12 cellular contexts compared by ENCODE assay signal in genomic region chr2:96409543-96410184, GRCh38.
DNase-seq lines count a peak whose midpoint lies in the region; ATAC-seq and TF ChIP-seq lines count a peak whose summit lies in the region.
"Had no signal": no experiment of that assay in that cellular context is flagged by ENCODE, and none has a peak within 500 bp of the region (broad histone marks: within the 10 kb centered on the region; RNA-seq: fewer than 3 reads in every experiment).

No MANE protein-coding gene starts in this region.

- H3K9me2 ChIP-seq in PC-9 (ENCODE audit: insufficient read depth) = no peaks in the 10 kb centered on the region

- H3K27ac ChIP-seq in PC-9 = peak overlapping the region; percentile 35; the same call in 1 of the 2 replicates
- H3K27ac ChIP-seq in spleen = peak overlapping the region in 2 of 8 donors; percentile 7 to 38
- H3K27ac ChIP-seq: foreskin keratinocyte, WERI-Rb-1 had no signal

- H3K36me3 ChIP-seq in PC-9 (ENCODE audit: low read depth) (no peaks in the 10 kb centered on the region), spleen (no peaks in the 10 kb centered on the region)
- H3K36me3 ChIP-seq: WERI-Rb-1 had no signal

- H2AFZ ChIP-seq in PC-9 = no peak overlapping the region

- H3K79me2 ChIP-seq in PC-9 (ENCODE audit: low read depth) = no peaks in the 10 kb centered on the region

- intact Hi-C loops in PC-9 (cut with micrococcal nuclease; ENCODE audit: unreplicated experiment) = loop anchor here (1.0 kb wide), 1 partner anchor 19 kb away; no protein-coding TSS in a partner anchor
- intact Hi-C loops in spleen (cut with DNase I; ENCODE audit: low total_unique reads) = loop anchor here (5.0 kb wide), 1 partner anchor 98 kb away; the partner anchor contains the start of gene NEURL3

- POLR2A ChIA-PET in PC-9 (lab: Charles Lee; ENCODE audit: unreplicated experiment) = interaction anchor here (0.6 kb wide), 1 partner anchor 105 kb away, joined by 3 read pairs; no protein-coding TSS in a partner anchor

- H3K4me1 ChIP-seq in PC-9 (replicated peaks; ENCODE audit: insufficient read depth) = peaks cover 62% of the 10 kb centered on the region
- H3K4me1 ChIP-seq in spleen = peaks cover 6 to 43% (median 21%) of the 10 kb centered on the region in 6 donors
- H3K4me1 ChIP-seq: foreskin keratinocyte had no signal

- H4K20me1 ChIP-seq in PC-9 (ENCODE audit: insufficient read depth) = no peaks in the 10 kb centered on the region

- no peak for TF ChIP-seq POLR2A in spleen (IDR thresholded peaks at IDR 0.05)

- H3K4me3 ChIP-seq in PC-9 (no peak overlapping the region), spleen (no peak overlapping the region)

- H3K27me3 ChIP-seq in PC-9 (ENCODE audit: insufficient read depth, low read depth) (no peaks in the 10 kb centered on the region), spleen (replicated peaks in 1 of 7) (no peaks in the 10 kb centered on the region)

- H3K9me3 ChIP-seq in PC-9 (ENCODE audit: insufficient read depth, low read depth) (no peaks in the 10 kb centered on the region), spleen (no peaks in the 10 kb centered on the region)

- WGBS in spleen, 5 donors = 54 to 74% (median 65%) methylated on average over 13 of the region's 13 CpGs

- CTCF ChIA-PET in PC-9 (lab: Charles Lee) = interaction anchor here (0.7 to 3.3 kb wide), 2 partner anchors 76 to 99 kb away, joined by 5 to 35 read pairs; no protein-coding TSS in a partner anchor

- no TSS peak for BruUV-seq in PC-9 (replicated peaks; lab: Mats Ljungman, UMichigan)

- H3K4me2 ChIP-seq in PC-9 = 0 out of 2 replicates have a peak overlapping the region, but pooled peaks have one; percentile 3

- H3F3A ChIP-seq in PC-9 (ENCODE audit: insufficient read depth, low read depth) = peaks cover 37% of the 10 kb centered on the region; the same call in 1 of the 2 replicates

- ATAC-seq in HG02852 (IDR thresholded peaks at IDR 0.05; ENCODE audit: unreplicated experiment) = no peak
- ATAC-seq in GM21423 (IDR thresholded peaks at IDR 0.05; ENCODE audit: unreplicated experiment) = no peak
- no peak for ATAC-seq in stimulated activated naive CD8-positive, alpha-beta T cell treated with anti-CD3 and anti-CD28 coated beads, Interleukin-15, Interleukin-2, amounts not matched to agents 100 U/mL and 50 U/mL, for 24 hours
- ATAC-seq: foreskin keratinocyte had no signal

- peak; percentile 6 to 43 for DNase-seq in SHP77 (lab: John Stamatoyannopoulos, UW)
- DNase-seq in SHP77 treated with DMSO at 0.1 percent for 48 hours (lab: John Stamatoyannopoulos, UW) = no peak
- no peak for DNase-seq in PC-9
- DNase-seq in glomerular visceral epithelial cell (ENCODE audit: extremely low spot score) = peak; percentile 23
- peak; percentile 88 for DNase-seq in spleen
- DNase-seq in stimulated activated naive CD8-positive, alpha-beta T cell treated with anti-CD3 and anti-CD28 coated beads, Interleukin-15, Interleukin-2, amounts not matched to agents 100 U/mL and 50 U/mL, for 24 hours = no peak
- DNase-seq: activated naive CD8-positive, alpha-beta T cell treated with anti-CD3 and anti-CD28 coated beads, Interleukin-2, amount 10 ng/mL, durations not matched to agents 7 days and 5 days; foreskin keratinocyte; NCI-H510A; WERI-Rb-1 had no signal

- TF ChIP-seq CTCF in PC-9 (conservative IDR thresholded peaks at IDR 0.05) (0 out of 2 replicates have a peak, but pooled peaks have one; percentile 28), spleen (IDR thresholded peaks at IDR 0.05 in 8 of 11, conservative IDR thresholded peaks at IDR 0.05 in 3 of 11) (peak in 1 of 11 experiments; percentile 34)

Comparison
In these comparisons a context has a peak if more than half of its experiments do, and no peak if none do; other contexts are left out.
1. DNase-seq: peak in SHP77 (2 of 2), glomerular visceral epithelial cell (single experiment) and spleen (single experiment); none in SHP77 treated with DMSO at 0.1 percent for 48 hours (single experiment), PC-9 (0 of 2) and stimulated activated naive CD8-positive, alpha-beta T cell treated with anti-CD3 and anti-CD28 coated beads, Interleukin-15, Interleukin-2, amounts not matched to agents 100 U/mL and 50 U/mL, for 24 hours (single experiment).